Comparison of ENCODE assay signal across 13 cellular contexts in genomic region chr9:2824564-2824963, GRCh38. TPM values are rescaled to one million over a fixed set of nuclear protein-coding genes. Genes with fewer than 3 reads are reported as not detected.
DNase-seq lines count a peak whose midpoint lies in the region; ATAC-seq, FAIRE-seq and TF ChIP-seq lines count a peak whose summit lies in the region.
"Had no signal": no experiment of that assay in that cellular context is flagged by ENCODE, and none has a peak within 500 bp of the region (broad histone marks: within the 10 kb centered on the region; RNA-seq: fewer than 3 reads in every experiment).

No MANE protein-coding gene starts in this region.

- H3K9me3 ChIP-seq in OCI-LY1 (ENCODE audit: low read length): no peaks in the 10 kb centered on the region
- H3K9me3 ChIP-seq in pancreas: no peaks in the 10 kb centered on the region
- H3K9me3 ChIP-seq: ascending aorta, MG63, vagina had no signal

- no peak overlapping the region for H3K4me2 ChIP-seq in OCI-LY1 (ENCODE audit: low read length)

- intact Hi-C loops in pancreas (cut with DNase I): no loop called here

- no peaks in the 10 kb centered on the region for H3K27me3 ChIP-seq in OCI-LY1 (ENCODE audit: insufficient read depth, low read length)
- H3K27me3 ChIP-seq in pancreas: no peaks in the 10 kb centered on the region
- H3K27me3 ChIP-seq: ascending aorta, MG63, vagina had no signal

- FAIRE-seq in pancreas (lab: Jason Lieb, UNC): no peak

- H3K79me2 ChIP-seq in OCI-LY1 (ENCODE audit: insufficient read depth, low read length): no peaks in the 10 kb centered on the region

- no peaks in the 10 kb centered on the region for H4K20me1 ChIP-seq in OCI-LY1 (ENCODE audit: insufficient read depth, low read length)

- no peaks in the 10 kb centered on the region for H3K9me2 ChIP-seq in OCI-LY1 (ENCODE audit: low read depth, low read length)

- TF ChIP-seq CTCF in OCI-LY1 (IDR thresholded peaks at IDR 0.05; ENCODE audit: low read length): peak; percentile 34; the same call in 1 of the 2 replicates
- peak; percentile 54 for TF ChIP-seq CTCF in epithelial cell of proximal tubule (conservative IDR thresholded peaks at IDR 0.05; ENCODE audit: low read depth, low read length)
- TF ChIP-seq CTCF in pancreas (IDR thresholded peaks at IDR 0.05): no peak

- no peak overlapping the region for H3K4me3 ChIP-seq in OCI-LY1 (ENCODE audit: low read depth, low read length, poor library complexity, severe bottlenecking)
- no peak overlapping the region for H3K4me3 ChIP-seq in epithelial cell of proximal tubule (ENCODE audit: low read depth, low read length)
- no peak overlapping the region for H3K4me3 ChIP-seq in pancreas
- H3K4me3 ChIP-seq: ascending aorta, MG63, vagina had no signal

- ATAC-seq in pancreas (peak; percentile 67 to 94 (median 79)), HG03469 (IDR thresholded peaks at IDR 0.05; ENCODE audit: unreplicated experiment) (no peak), GM18511 (IDR thresholded peaks at IDR 0.05; ENCODE audit: unreplicated experiment) (no peak), GM21576 (IDR thresholded peaks at IDR 0.05; ENCODE audit: unreplicated experiment) (no peak)

- H3K4me1 ChIP-seq in OCI-LY1 (ENCODE audit: insufficient read depth, low read length, severe bottlenecking) (no peaks in the 10 kb centered on the region), pancreas (no peaks in the 10 kb centered on the region)
- H3K4me1 ChIP-seq: ascending aorta, vagina had no signal

- no peak overlapping the region for H3K27ac ChIP-seq in OCI-LY1 (ENCODE audit: low read depth, low read length, poor library complexity, severe bottlenecking)
- no peak overlapping the region for H3K27ac ChIP-seq in pancreas
- H3K27ac ChIP-seq: ascending aorta, vagina had no signal

- DNase-seq in NCI-H82 (lab: John Stamatoyannopoulos, UW) (peak; percentile 5), NCI-H82 treated with DMSO at 0.1 percent for 48 hours (lab: John Stamatoyannopoulos, UW; ENCODE audit: unreplicated experiment) (no peak), epithelial cell of proximal tubule (ENCODE audit: low read depth) (no peak), pancreas (peak in 2 of 6 donors; percentile 38 to 64)
- DNase-seq: activated CD4-positive, alpha-beta T cell treated with anti-CD3 and anti-CD28 coated beads, Interleukin-2, amount 50 U/mL, for 1 hour; AML-193; MG63 had no signal

- H3F3A ChIP-seq in OCI-LY1 (ENCODE audit: insufficient read depth, low read length): no peaks in the 10 kb centered on the region

- H3K9ac ChIP-seq in OCI-LY1 (ENCODE audit: low read length): no peak overlapping the region

- H3K36me3 ChIP-seq in OCI-LY1 (ENCODE audit: insufficient read depth, low read length) (peaks cover 93% of the 10 kb centered on the region), pancreas (peaks cover 0 to 15% (median 4%) of the 10 kb centered on the region in 3 donors)

- WGBS in pancreas, 2 donors: 61 to 67% methylated on average over 6 of the region's 6 CpGs

- H2AFZ ChIP-seq in OCI-LY1 (ENCODE audit: low read length): no peak overlapping the region

RNA-seq across cellular contexts. Expression of gene PUM3, which starts 19.3 kb away (rescaled TPM):
- total RNA-seq in epithelial cell of proximal tubule (48.7 and 62.5 TPM in 2 replicates), pancreas (10 to 100 TPM; 12.2 to 22.7 (median 19.2) TPM)
- 10 to 100 TPM; 19.2 to 34.4 TPM for polyA plus RNA-seq in pancreas

Comparison
In these comparisons a context has a peak if more than half of its experiments do, and no peak if none do; other contexts are left out.
1. CTCF ChIP-seq: peak in OCI-LY1 (single experiment) and epithelial cell of proximal tubule (single experiment); none in pancreas (0 of 4).
2. ATAC-seq: peak in pancreas (4 of 4); none in HG03469 (single experiment), GM18511 (single experiment) and GM21576 (single experiment).